Comparison of ENCODE assay signal across 8 cellular contexts in genomic region chr14:77970646-77971045, GRCh38.
"Had no signal": no experiment of that assay in that cellular context is flagged by ENCODE, and none has a peak within 500 bp of the region (broad histone marks: within the 10 kb centered on the region; RNA-seq: fewer than 3 reads in every experiment).

No MANE protein-coding gene starts in this region.

- H3K4me3 ChIP-seq: GM23248, HAP-1 had no signal

- H2AFZ ChIP-seq: GM23248 had no signal

- H3K27ac ChIP-seq: GM23248 had no signal

- FAIRE-seq: HTR-8/SVneo had no signal

- H3K9me3 ChIP-seq: HAP-1 had no signal

- DNase-seq: GM23248, GOT3, H7, HFFc6, IMR-90 had no signal

- H3K36me3 ChIP-seq: HAP-1 had no signal

- ATAC-seq: HCT116 had no signal

- H3K9ac ChIP-seq: GM23248 had no signal

- H3K4me1 ChIP-seq: HAP-1 had no signal
